9 cellular contexts compared by ENCODE assay signal in the genomic region with DNA sequence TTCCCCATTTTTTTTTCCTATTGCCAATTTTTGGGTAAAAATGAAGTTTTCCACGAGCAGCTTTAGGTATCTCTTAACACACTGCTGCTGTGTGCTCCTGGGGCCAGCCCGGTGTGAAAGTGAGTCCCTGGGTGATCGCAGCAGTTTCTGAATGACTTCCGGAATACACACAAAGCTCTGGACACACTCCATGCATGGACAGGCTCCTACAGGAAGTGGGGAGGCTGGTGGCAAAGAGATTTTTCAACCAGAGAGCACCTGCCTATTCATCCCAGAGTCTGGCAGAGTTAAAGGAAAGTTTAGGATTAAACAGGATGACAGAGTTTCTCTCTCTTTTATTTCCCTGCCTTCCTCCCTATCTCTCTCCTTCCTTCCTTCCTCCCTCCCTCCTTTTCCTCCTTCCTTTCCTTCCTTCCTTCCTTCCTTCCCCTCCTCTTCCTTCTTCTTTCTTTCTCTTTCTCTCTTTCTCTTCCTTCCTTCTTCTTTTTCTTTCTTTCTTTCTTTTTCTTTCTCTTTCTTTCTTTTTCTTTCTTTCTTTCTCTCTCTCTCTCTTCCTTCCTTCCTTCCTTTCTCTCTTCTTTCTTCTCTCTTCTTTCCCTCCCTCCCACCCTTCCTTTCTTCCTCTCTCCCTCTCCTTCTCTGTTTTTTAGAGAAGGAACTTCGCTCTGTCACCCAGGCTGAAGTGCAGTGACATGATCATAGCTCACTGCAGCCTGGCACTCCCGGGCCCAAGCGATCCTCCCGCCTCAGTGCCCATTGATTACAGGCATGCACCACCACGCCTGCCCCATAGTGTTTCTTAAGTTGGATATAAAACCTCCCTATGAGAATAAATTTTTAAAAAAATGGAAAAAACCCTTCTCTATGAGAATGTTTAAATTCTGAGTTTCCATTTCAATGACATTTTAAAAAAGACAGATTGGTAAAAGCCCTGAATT. TPM values are rescaled to one million over a fixed set of nuclear protein-coding genes. Genes with fewer than 3 reads are reported as not detected.
A peak's percentile ranks its signal among the peaks of the same experiment; 100 is the strongest.
DNase-seq lines count a peak whose midpoint lies in the region; ATAC-seq and TF ChIP-seq lines count a peak whose summit lies in the region.
"Had no signal": no experiment of that assay in that cellular context is flagged by ENCODE, and none has a peak within 500 bp of the region (broad histone marks: within the 10 kb centered on the region; RNA-seq: fewer than 3 reads in every experiment).

No MANE protein-coding gene starts in this region.

- CTCF ChIA-PET in HEK293T (lab: Yijun Ruan, JAX) = interaction anchor here (0.8 kb wide), 1 partner anchor 129 kb away, joined by 3 read pairs; no protein-coding TSS in a partner anchor

- H3K27me3 ChIP-seq in RWPE2 (ENCODE audit: insufficient read depth, poor library complexity, severe bottlenecking) = no peaks in the 10 kb centered on the region

- H3K9me3 ChIP-seq in RWPE2 (ENCODE audit: severe bottlenecking) = no peaks in the 10 kb centered on the region
- H3K9me3 ChIP-seq: psoas muscle had no signal

- DNase-seq in RWPE2 (ENCODE audit: low spot score) = peak; percentile 38
- DNase-seq in progenitor cell of endocrine pancreas (ENCODE audit: low spot score, unreplicated experiment) = no peak
- no peak for DNase-seq in HEK293T (ENCODE audit: extremely low spot score)
- DNase-seq in NCI-H1436 treated with DMSO at 0.1 percent for 48 hours (lab: John Stamatoyannopoulos, UW) = no peak
- DNase-seq: NCI-H2227 treated with DMSO at 0.1 percent for 48 hours, psoas muscle had no signal

- H3K4me1 Mint-ChIP-seq in progenitor cell of endocrine pancreas (ENCODE audit: low read depth) = peaks cover 11% of the 10 kb centered on the region

- ATAC-seq in GM19043 (IDR thresholded peaks at IDR 0.05; ENCODE audit: low read depth, unreplicated experiment) (peak; percentile 88), HG03060 (IDR thresholded peaks at IDR 0.05; ENCODE audit: low read depth, unreplicated experiment) (peak; percentile 35), RWPE2 (ENCODE audit: low read depth) (peak; percentile 66), GM18520 (IDR thresholded peaks at IDR 0.05; ENCODE audit: unreplicated experiment) (no peak)
- ATAC-seq: psoas muscle had no signal

- H3K4me3 ChIP-seq in RWPE2 (ENCODE audit: severe bottlenecking) = no peak overlapping the region
- H3K4me3 ChIP-seq: psoas muscle had no signal

- no peaks in the 10 kb centered on the region for H3K36me3 Mint-ChIP-seq in progenitor cell of endocrine pancreas (ENCODE audit: insufficient read depth)

- peaks cover 14% of the 10 kb centered on the region for H3K4me1 ChIP-seq in RWPE2 (ENCODE audit: insufficient read depth, poor library complexity, severe bottlenecking)
- H3K4me1 ChIP-seq: psoas muscle had no signal

- H3K27ac ChIP-seq in RWPE2 (ENCODE audit: poor library complexity, severe bottlenecking) = peak overlapping the region; percentile 19
- H3K27ac ChIP-seq: psoas muscle had no signal

- no peak for TF ChIP-seq CTCF in RWPE2 (IDR thresholded peaks at IDR 0.05; ENCODE audit: poor library complexity, severe bottlenecking)
- TF ChIP-seq CTCF in progenitor cell of endocrine pancreas (IDR thresholded peaks at IDR 0.05; ENCODE audit: unreplicated experiment) = no peak

- H3K4me3 Mint-ChIP-seq in progenitor cell of endocrine pancreas (ENCODE audit: low read depth) = no peak overlapping the region

- no peaks in the 10 kb centered on the region for H3K27me3 Mint-ChIP-seq in progenitor cell of endocrine pancreas

- peak overlapping the region; percentile 88 for H3K27ac Mint-ChIP-seq in progenitor cell of endocrine pancreas

- POLR2A ChIA-PET in HEK293T (lab: Yijun Ruan, JAX) = no interaction called here

- H3K9me3 Mint-ChIP-seq in progenitor cell of endocrine pancreas (ENCODE audit: low read depth) = no peaks in the 10 kb centered on the region

- no peaks in the 10 kb centered on the region for H3K36me3 ChIP-seq in RWPE2 (ENCODE audit: low read depth)

TF ChIP-seq in HEK293T, 16 proteins besides CTCF, POLR2A, EP300 and RAD21:
- TF ChIP-seq BHLHE40 (IDR thresholded peaks at IDR 0.05; ENCODE audit: borderline replicate concordance) = no peak
- TF ChIP-seq, protein P1, sequence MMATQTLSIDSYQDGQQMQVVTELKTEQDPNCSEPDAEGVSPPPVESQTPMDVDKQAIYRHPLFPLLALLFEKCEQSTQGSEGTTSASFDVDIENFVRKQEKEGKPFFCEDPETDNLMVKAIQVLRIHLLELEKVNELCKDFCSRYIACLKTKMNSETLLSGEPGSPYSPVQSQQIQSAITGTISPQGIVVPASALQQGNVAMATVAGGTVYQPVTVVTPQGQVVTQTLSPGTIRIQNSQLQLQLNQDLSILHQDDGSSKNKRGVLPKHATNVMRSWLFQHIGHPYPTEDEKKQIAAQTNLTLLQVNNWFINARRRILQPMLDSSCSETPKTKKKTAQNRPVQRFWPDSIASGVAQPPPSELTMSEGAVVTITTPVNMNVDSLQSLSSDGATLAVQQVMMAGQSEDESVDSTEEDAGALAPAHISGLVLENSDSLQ (IDR thresholded peaks at IDR 0.05) = no peak
- no peak for TF ChIP-seq HDGF (IDR thresholded peaks at IDR 0.05; ENCODE audit: borderline replicate concordance)
- no peak for TF ChIP-seq CTBP1 (IDR thresholded peaks at IDR 0.05; ENCODE audit: borderline replicate concordance)
- no peak for TF ChIP-seq FOXA1 (IDR thresholded peaks at IDR 0.05)
- no peak for TF ChIP-seq L3MBTL2 (conservative IDR thresholded peaks at IDR 0.05)
- TF ChIP-seq FOXM1 (IDR thresholded peaks at IDR 0.05; ENCODE audit: borderline replicate concordance) = no peak
- TF ChIP-seq ARNT (IDR thresholded peaks at IDR 0.05) = no peak
- TF ChIP-seq SP1 (IDR thresholded peaks at IDR 0.05) = no peak
- no peak for TF ChIP-seq FOXK2 (IDR thresholded peaks at IDR 0.05)
- TF ChIP-seq NFRKB (IDR thresholded peaks at IDR 0.05) = no peak
- no peak for TF ChIP-seq SUZ12 (IDR thresholded peaks at IDR 0.05)
- no peak for TF ChIP-seq LEF1 (IDR thresholded peaks at IDR 0.05; ENCODE audit: borderline replicate concordance)
TF ChIP-seq in HEK293T: peak in this region for 0.

RNA-seq across cellular contexts. Expression of a gene that starts 38.7 kb away (rescaled TPM):
- total RNA-seq in progenitor cell of endocrine pancreas = 69.6 and 72.7 TPM in 2 replicates
